In the genomic region with DNA sequence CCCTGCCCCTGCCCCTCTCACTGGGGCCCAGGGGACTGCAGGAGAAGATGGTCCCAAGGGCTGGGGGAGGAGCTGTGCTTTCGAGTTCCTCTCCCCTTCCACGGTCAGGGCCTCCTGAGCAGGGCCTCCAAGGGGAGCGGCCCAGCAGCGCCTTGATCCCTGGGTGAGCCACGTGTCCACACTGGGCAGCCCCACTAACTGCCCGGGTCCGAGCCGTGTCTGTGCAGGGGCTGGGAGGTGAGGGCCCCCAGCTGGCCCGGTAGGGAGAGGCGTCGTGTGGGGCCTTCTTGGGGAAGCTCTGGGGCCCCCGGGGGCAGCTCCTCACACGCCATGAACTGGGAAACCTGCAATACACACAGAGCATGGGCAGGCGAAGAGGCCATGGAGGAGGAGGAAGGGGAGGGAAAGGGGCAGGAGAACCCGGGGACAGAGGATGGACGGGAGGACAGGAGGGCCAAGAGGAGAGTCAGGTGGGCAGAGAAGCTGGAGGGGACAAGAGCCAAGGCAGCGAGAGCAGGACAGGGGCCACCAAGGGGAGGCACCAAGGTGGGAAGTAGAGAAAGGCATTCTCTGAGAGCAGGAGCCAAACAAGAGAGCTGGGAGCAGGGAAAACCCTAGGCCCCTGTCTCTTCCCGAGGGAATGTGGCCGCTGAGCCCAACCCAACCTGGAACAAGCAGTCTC, we compare ENCODE assay signal across 17 cellular contexts. TPM values are rescaled to one million over a fixed set of nuclear protein-coding genes. Genes with fewer than 3 reads are reported as not detected.
DNase-seq lines count a peak whose midpoint lies in the region; ATAC-seq and TF ChIP-seq lines count a peak whose summit lies in the region.
"Had no signal": no experiment of that assay in that cellular context is flagged by ENCODE, and none has a peak within 500 bp of the region (broad histone marks: within the 10 kb centered on the region; RNA-seq: fewer than 3 reads in every experiment).

No MANE protein-coding gene starts in this region.

- no peak overlapping the region for H4K5ac ChIP-seq in IMR-90 (ENCODE audit: low read depth, low read length)

- no peaks in the 10 kb centered on the region for H3K9me1 ChIP-seq in IMR-90 (ENCODE audit: insufficient read depth, low read length)

- H3K79me1 ChIP-seq in IMR-90 (ENCODE audit: low read depth in 1 of 2, low read length in 2 of 2) = no peaks in the 10 kb centered on the region

- dilution Hi-C loops in IMR-90 (cut with HindIII; ENCODE audit: low sequenced_read_pairs, unreplicated experiment) = no loop called here

- 46% methylated on average over 9 of the region's 19 CpGs; no CpG with 5 or more reads in 1 of the 2 experiments for WGBS in IMR-90 (ENCODE audit: extremely low coverage in 2 of 2, insufficient read length in 1 of 2), 2 experiments

- intact Hi-C loops in IMR-90 (cut with micrococcal nuclease) = no loop called here
- intact Hi-C loops in Calu3 (cut with micrococcal nuclease; ENCODE audit: unreplicated experiment) = no loop called here

- in situ Hi-C loops in IMR-90 (cut with MboI; ENCODE audit: low sequenced_read_pairs) = no loop called here

- BruUV-seq in IMR-90 (replicated peaks; lab: Mats Ljungman, UMichigan) (no TSS peak), Calu3 (replicated peaks; lab: Mats Ljungman, UMichigan) (no TSS peak)

- no peak overlapping the region for H2BK5ac ChIP-seq in IMR-90 (ENCODE audit: low read depth, low read length, poor library complexity, severe bottlenecking)

- TF ChIP-seq RAD21 in IMR-90 (IDR thresholded peaks at IDR 0.05; ENCODE audit: low read length) = no peak

- H4K8ac ChIP-seq in IMR-90 (ENCODE audit: low read depth in 2 of 2, low read length in 2 of 2) = no peak overlapping the region

- peaks cover 3% of the 10 kb centered on the region; the same call in 1 of the 2 replicates for H3K4me1 ChIP-seq in IMR-90 (ENCODE audit: control insufficient read depth, insufficient read depth, low read length)
- H3K4me1 ChIP-seq in right atrium auricular region = peaks cover 0 to 47% of the 10 kb centered on the region in 2 donors
- H3K4me1 ChIP-seq in osteoblast (ENCODE audit: insufficient read depth, low read length) = no peaks in the 10 kb centered on the region

- TF ChIP-seq CTCF in IMR-90 (conservative IDR thresholded peaks at IDR 0.05; ENCODE audit: low read depth, low read length) (no peak), right atrium auricular region (IDR thresholded peaks at IDR 0.05) (no peak), osteoblast (IDR thresholded peaks at IDR 0.05; ENCODE audit: extremely low read depth, low read depth, low read length) (no peak), Calu3 (IDR thresholded peaks at IDR 0.05; ENCODE audit: unreplicated experiment) (no peak)

- TF ChIP-seq POLR2A in IMR-90 (IDR thresholded peaks at IDR 0.05; ENCODE audit: low read depth, low read length) = no peak

- CTCF ChIA-PET in IMR-90 (lab: Yijun Ruan, JAX) = no interaction called here
- CTCF ChIA-PET in Calu3 (lab: Charles Lee) = interaction anchor here (1.4 kb wide), 1 partner anchor 41 kb away, joined by 4 read pairs; no protein-coding TSS in a partner anchor

- H2BK15ac ChIP-seq in IMR-90 (ENCODE audit: low read depth, low read length) = no peak overlapping the region

- H3K36me3 ChIP-seq in IMR-90 (ENCODE audit: control insufficient read depth, insufficient read depth, low read length) (peaks cover 2% of the 10 kb centered on the region; the same call in 1 of the 2 replicates), right atrium auricular region (peaks cover 18% of the 10 kb centered on the region), osteoblast (ENCODE audit: insufficient read depth, low read length) (no peaks in the 10 kb centered on the region)

- no peak overlapping the region for H4K91ac ChIP-seq in IMR-90 (ENCODE audit: insufficient read depth, low read depth, low read length)

- no peaks in the 10 kb centered on the region for H3K27me3 ChIP-seq in IMR-90 (ENCODE audit: control insufficient read depth, insufficient read depth, low read length)
- no peaks in the 10 kb centered on the region for H3K27me3 ChIP-seq in right atrium auricular region
- H3K27me3 ChIP-seq in osteoblast (ENCODE audit: insufficient read depth, low read length) = no peaks in the 10 kb centered on the region

- no peak overlapping the region for H3K23ac ChIP-seq in IMR-90 (ENCODE audit: low read depth, low read length)

- no peak overlapping the region for H3K27ac Mint-ChIP-seq in Calu3 (ENCODE audit: unreplicated experiment)
- H3K27ac Mint-ChIP-seq: progenitor cell of endocrine pancreas had no signal

- H2BK120ac ChIP-seq in IMR-90 (ENCODE audit: low read depth, low read length) = no peak overlapping the region

- POLR2A ChIA-PET in IMR-90 (lab: Charles Lee; ENCODE audit: unreplicated experiment) = no interaction called here

- H3K4me3 ChIP-seq in IMR-90 (ENCODE audit: insufficient read depth, low read depth, low read length) = no peak overlapping the region
- H3K4me3 ChIP-seq in right atrium auricular region = no peak overlapping the region
- no peak overlapping the region for H3K4me3 ChIP-seq in osteoblast (ENCODE audit: insufficient read depth, low read length)
- H3K4me3 ChIP-seq: lung had no signal

- no peak overlapping the region for H3K18ac ChIP-seq in IMR-90 (ENCODE audit: low read depth, low read length)

- no peaks in the 10 kb centered on the region for H3K4me1 Mint-ChIP-seq in Calu3 (ENCODE audit: low read depth, unreplicated experiment)

- no peak overlapping the region for H3K4me3 Mint-ChIP-seq in Calu3 (ENCODE audit: low read depth, unreplicated experiment)
- H3K4me3 Mint-ChIP-seq: central memory CD8-positive, alpha-beta T cell had no signal

- peaks cover 72% of the 10 kb centered on the region for H3K27me3 Mint-ChIP-seq in Calu3 (ENCODE audit: unreplicated experiment)

- no peak overlapping the region for H3K4me2 ChIP-seq in IMR-90 (ENCODE audit: low read depth, low read length)
- no peak overlapping the region for H3K4me2 ChIP-seq in osteoblast (ENCODE audit: insufficient read depth, low read length)
- H3K4me2 ChIP-seq: KMS-11 had no signal

- H2AFZ ChIP-seq in IMR-90 (replicated peaks; ENCODE audit: low read length, poor library complexity) (peak overlapping the region; percentile 21), osteoblast (ENCODE audit: low read length) (peak overlapping the region; percentile 68)

- no peak overlapping the region for H2BK20ac ChIP-seq in IMR-90 (ENCODE audit: low read depth, low read length)

- no peak overlapping the region for H2AK5ac ChIP-seq in IMR-90 (ENCODE audit: low read depth, low read length)

- H3K36me3 Mint-ChIP-seq in Calu3 (ENCODE audit: insufficient read depth, unreplicated experiment) = no peaks in the 10 kb centered on the region

- DNase-seq in AG08396 (ENCODE audit: low spot score) (peak; percentile 6), IMR-90 (no peak), right atrium auricular region (ENCODE audit: low spot score) (no peak), osteoblast (ENCODE audit: insufficient read length, low spot score, missing footprints) (peak; percentile 86), Calu3 (no peak), glomerular visceral epithelial cell (ENCODE audit: extremely low spot score) (no peak)
- DNase-seq: DND-41; NCI-H187 treated with DMSO at 0.1 percent for 48 hours; stimulated activated CD4-positive, alpha-beta T cell treated with anti-CD3 and anti-CD28 coated beads, Interleukin-1b, Interleukin-23, amount 100 ng/mL, for 48 hours; stimulated activated CD8-positive, alpha-beta memory T cell treated with anti-CD3 and anti-CD28 coated beads, Interleukin-4, amount 100 ng/mL, for 48 hours had no signal

- H4K20me1 ChIP-seq in IMR-90 (ENCODE audit: insufficient read depth, low read length) (no peaks in the 10 kb centered on the region), osteoblast (ENCODE audit: insufficient read depth, low read length) (peaks cover 2% of the 10 kb centered on the region)

- no peak overlapping the region for H3K14ac ChIP-seq in IMR-90 (replicated peaks; ENCODE audit: low read depth, low read length)

- H3K9me3 ChIP-seq in IMR-90 (ENCODE audit: control insufficient read depth, insufficient read depth, low read length) (no peaks in the 10 kb centered on the region), right atrium auricular region (no peaks in the 10 kb centered on the region), osteoblast (ENCODE audit: low read depth, low read length) (no peaks in the 10 kb centered on the region)

- ATAC-seq in IMR-90 (ENCODE audit: low read depth) = no peak
- ATAC-seq in HG02798 (IDR thresholded peaks at IDR 0.05; ENCODE audit: poor library complexity, unreplicated experiment) = no peak
- ATAC-seq in HG03108 (IDR thresholded peaks at IDR 0.05; ENCODE audit: unreplicated experiment) = no peak

- H3K56ac ChIP-seq in IMR-90 (ENCODE audit: extremely low read depth, insufficient read depth, low read length) = no peak overlapping the region

- no peak overlapping the region for H2AK9ac ChIP-seq in IMR-90 (replicated peaks; ENCODE audit: low read depth, low read length, poor library complexity)

- no peak overlapping the region for H3K9ac ChIP-seq in IMR-90 (ENCODE audit: low read depth, low read length)
- H3K9ac ChIP-seq: KMS-11 had no signal

- no peak overlapping the region for H3K4ac ChIP-seq in IMR-90 (ENCODE audit: low read depth, low read length)

- H3K27ac ChIP-seq in IMR-90 (ENCODE audit: insufficient read depth, low read length) (no peak overlapping the region), right atrium auricular region (peak overlapping the region; percentile 82 to 89), osteoblast (ENCODE audit: low read depth, low read length) (no peak overlapping the region)
- H3K27ac ChIP-seq: C4-2B, KMS-11 had no signal

- no peaks in the 10 kb centered on the region for H3K79me2 ChIP-seq in osteoblast (ENCODE audit: insufficient read depth, low read length)

- no peaks in the 10 kb centered on the region for H3K9me3 Mint-ChIP-seq in Calu3 (ENCODE audit: low read depth, unreplicated experiment)
- H3K9me3 Mint-ChIP-seq: central memory CD8-positive, alpha-beta T cell had no signal

TF ChIP-seq in IMR-90, 13 proteins besides CTCF, POLR2A, EP300 and RAD21 (continues in another document):
- TF ChIP-seq BHLHE40 (IDR thresholded peaks at IDR 0.05; ENCODE audit: low read depth, low read length) (no peak), RFX5 (IDR thresholded peaks at IDR 0.05; ENCODE audit: low read depth, low read length) (no peak), NFE2L2 (IDR thresholded peaks at IDR 0.05; ENCODE audit: low read depth, low read length) (no peak)

RNA-seq across cellular contexts. Expression of gene KCNH2, which starts 32.8 kb away (rescaled TPM):
- 0.56 and 0.90 TPM in 2 replicates for total RNA-seq in IMR-90 (2012; rRNA removed)
- polyA plus RNA-seq in IMR-90 (2012; rRNA removed) = 1.6 and 2.1 TPM in 2 replicates
- polyA plus RNA-seq in IMR-90 (2012; cell fraction: cytosol; rRNA removed) = 0.74 and 2.5 TPM in 2 replicates
- polyA plus RNA-seq in IMR-90 (2012; cell fraction: nucleus; rRNA removed; ENCODE audit: low replicate concordance) = 1.2 and 2.0 TPM in 2 replicates
- 100 to 1,000 TPM; 119 to 128 TPM for total RNA-seq in right atrium auricular region
- not detected in 2 replicates for total RNA-seq in osteoblast
- 0.45 and 0.66 TPM in 2 replicates for total RNA-seq in Calu3 (2022)

RNA-seq across cellular contexts. Expression of gene NOS3, which starts 45.5 kb away (rescaled TPM):
- total RNA-seq in IMR-90 (2012; rRNA removed) = 0.28 and 0.72 TPM in 2 replicates
- 2.0 and 2.9 TPM in 2 replicates for polyA plus RNA-seq in IMR-90 (2012; rRNA removed)
- polyA plus RNA-seq in IMR-90 (2012; cell fraction: cytosol; rRNA removed) = 1.2 and 1.9 TPM in 2 replicates
- 1.0 and 3.3 TPM in 2 replicates for polyA plus RNA-seq in IMR-90 (2012; cell fraction: nucleus; rRNA removed; ENCODE audit: low replicate concordance)
- 10 to 100 TPM; 14.5 to 78.6 TPM for total RNA-seq in right atrium auricular region
- total RNA-seq in osteoblast = not detected in 2 replicates
- 0.71 and 1.1 TPM in 2 replicates for total RNA-seq in Calu3 (2022)

Comparison
In these comparisons a context has a peak if more than half of its experiments do, and no peak if none do; other contexts are left out.
1. DNase-seq: peak in AG08396 (single experiment) and osteoblast (single experiment); none in IMR-90 (single experiment), right atrium auricular region (single experiment), Calu3 (single experiment) and glomerular visceral epithelial cell (single experiment).
2. H3K27ac ChIP-seq: peak in right atrium auricular region (2 of 2); none in IMR-90 (single experiment) and osteoblast (single experiment).
3. RNA of gene KCNH2, which starts 32.8 kb away (total RNA-seq): 119 to 128 TPM in right atrium auricular region; 0.56 to 0.90 TPM in IMR-90, 0.45 to 0.66 TPM in Calu3 and not detected in osteoblast; every median in the first group is over 10 times any median in the second.